ENCODE assay signal across 18 cellular contexts in the genomic region with DNA sequence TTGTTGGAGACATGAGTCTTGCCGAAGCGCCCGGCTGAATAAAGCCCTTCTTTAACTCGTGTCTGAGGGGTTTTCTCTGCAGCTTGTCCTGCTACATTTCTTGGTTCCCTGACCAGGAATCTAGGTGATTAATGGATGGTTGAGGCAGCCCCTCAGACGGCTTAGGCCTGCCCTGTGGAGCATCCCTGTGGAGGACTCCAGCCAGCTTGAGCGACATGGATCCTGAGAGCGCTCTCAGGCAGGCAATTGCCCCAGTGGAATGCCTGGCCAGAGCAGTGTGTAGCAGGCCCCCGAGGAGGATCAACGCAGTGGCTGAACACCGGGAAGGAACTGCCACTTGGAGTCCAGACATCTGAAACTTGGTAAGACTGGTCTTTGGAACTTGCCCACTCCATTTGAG.
"Had no signal": no experiment of that assay in that cellular context is flagged by ENCODE, and none has a peak within 500 bp of the region (broad histone marks: within the 10 kb centered on the region; RNA-seq: fewer than 3 reads in every experiment).

No MANE protein-coding gene starts in this region.

- H3K27me3 ChIP-seq: tibial nerve had no signal

- H3K36me3 Mint-ChIP-seq: brain had no signal

- H3K9ac ChIP-seq: parathyroid adenoma had no signal

- H3K27ac ChIP-seq: parathyroid adenoma, tibial nerve had no signal

- H2AFZ ChIP-seq: parathyroid adenoma had no signal

- H3K9me3 Mint-ChIP-seq: activated naive CD4-positive, alpha-beta T cell treated with anti-CD3 and anti-CD28 coated beads for 36 hours; activated T-helper 1 cell treated with anti-CD3 and anti-CD28 coated beads, Interleukin-12 subunit alpha, Interleukin-12 subunit beta, Interleukin-2, Interleukin-4 antibody, amounts not matched to agents 30 ng/mL and 10 ng/mL and 1 ng/mL, durations not matched to agents 14 hours and 24 hours and 36 hours; brain; WTC11 had no signal

- H3K27ac Mint-ChIP-seq: activated naive CD4-positive, alpha-beta T cell treated with anti-CD3 and anti-CD28 coated beads for 36 hours had no signal

- H3K4me3 ChIP-seq: tibial nerve had no signal

- H3K4me3 Mint-ChIP-seq: activated naive CD4-positive, alpha-beta T cell treated with anti-CD3 and anti-CD28 coated beads for 36 hours; activated T-helper 1 cell treated with anti-CD3 and anti-CD28 coated beads, Interleukin-12 subunit alpha, Interleukin-12 subunit beta, Interleukin-2, Interleukin-4 antibody, amounts not matched to agents 30 ng/mL and 10 ng/mL and 1 ng/mL, durations not matched to agents 14 hours and 24 hours and 36 hours; brain; WTC11 had no signal

- H3K9me3 ChIP-seq: tibial nerve had no signal

- ATAC-seq: WTC11 had no signal

- DNase-seq: activated CD4-positive, alpha-beta T cell treated with anti-CD3 and anti-CD28 coated beads for 4 hours; activated CD8-positive, alpha-beta memory T cell treated with anti-CD3 and anti-CD28 coated beads, Interleukin-2, amount 50 U/mL, for 48 hours; activated CD8-positive, alpha-beta T cell treated with anti-CD3 and anti-CD28 coated beads, Interleukin-2, amount 10 ng/mL, durations not matched to agents 7 days and 5 days; activated naive CD4-positive, alpha-beta T cell treated with anti-CD3 and anti-CD28 coated beads for 36 hours; central memory CD4-positive, alpha-beta T cell; cortex of kidney; effector CD8-positive, alpha-beta T cell; foreskin fibroblast; kidney glomerular epithelial cell; retina; stimulated activated naive CD4-positive, alpha-beta T cell treated with Interleukin-2 at 50 U/mL for 16 hours; substantia nigra; T-helper 2 cell had no signal
